In genomic region chr15:98976500-98976899, GRCh38 we compare ENCODE assay signal across 22 cellular contexts. TPM values are rescaled to one million over a fixed set of nuclear protein-coding genes. Genes with fewer than 3 reads are reported as not detected.
DNase-seq lines count a peak whose midpoint lies in the region; TF ChIP-seq lines count a peak whose summit lies in the region.
"Had no signal": no experiment of that assay in that cellular context is flagged by ENCODE, and none has a peak within 500 bp of the region (broad histone marks: within the 10 kb centered on the region; RNA-seq: fewer than 3 reads in every experiment).

No MANE protein-coding gene starts in this region.

- no peaks in the 10 kb centered on the region for H3K36me3 Mint-ChIP-seq in glutamatergic neuron (ENCODE audit: unreplicated experiment)
- H3K36me3 Mint-ChIP-seq: CD8-positive, alpha-beta T cell had no signal

- peaks cover 5% of the 10 kb centered on the region for H3K9me3 Mint-ChIP-seq in glutamatergic neuron (ENCODE audit: unreplicated experiment)
- H3K9me3 Mint-ChIP-seq: CD4-positive, alpha-beta T cell; CD8-positive, alpha-beta T cell had no signal

- H4K20me1 ChIP-seq in osteoblast (ENCODE audit: insufficient read depth, low read length), result no peaks in the 10 kb centered on the region
- H4K20me1 ChIP-seq: BLaER1 treated with 17β-estradiol and CSF1 and Interleukin-3, amounts not matched to agents 10 nM and 100 nM had no signal

- H3K4me3 ChIP-seq in right atrium auricular region, result no peak overlapping the region
- no peak overlapping the region for H3K4me3 ChIP-seq in left ventricle myocardium inferior
- H3K4me3 ChIP-seq in osteoblast (ENCODE audit: insufficient read depth, low read length), result no peak overlapping the region
- H3K4me3 ChIP-seq: A549; BLaER1 treated with 17β-estradiol and CSF1 and Interleukin-3, amounts not matched to agents 10 nM and 100 nM had no signal

- peak overlapping the region; percentile 22 for H3K27ac Mint-ChIP-seq in glutamatergic neuron (ENCODE audit: unreplicated experiment)
- H3K27ac Mint-ChIP-seq: B cell; CD4-positive, alpha-beta T cell; CD8-positive, alpha-beta T cell had no signal

- H3K4me1 ChIP-seq in right atrium auricular region, result no peaks in the 10 kb centered on the region
- H3K4me1 ChIP-seq in left ventricle myocardium inferior, result peaks cover 12% of the 10 kb centered on the region
- no peaks in the 10 kb centered on the region for H3K4me1 ChIP-seq in osteoblast (ENCODE audit: insufficient read depth, low read length)
- H3K4me1 ChIP-seq: A549, Caco-2 had no signal

- no peak overlapping the region for H3K27ac ChIP-seq in right atrium auricular region
- H3K27ac ChIP-seq in left ventricle myocardium inferior (replicated peaks), result no peak overlapping the region
- H3K27ac ChIP-seq in osteoblast (ENCODE audit: low read depth, low read length), result no peak overlapping the region
- H3K27ac ChIP-seq: 22Rv1; A549; BLaER1 treated with 17β-estradiol and CSF1 and Interleukin-3, amounts not matched to agents 10 nM and 100 nM; C4-2B had no signal

- peak; percentile 18 for DNase-seq in right atrium auricular region (ENCODE audit: low spot score)
- DNase-seq in left ventricle myocardium inferior, result no peak
- DNase-seq in glutamatergic neuron, result no peak
- DNase-seq in osteoblast (ENCODE audit: insufficient read length, low spot score, missing footprints), result peak; percentile 67
- no peak for DNase-seq in DMS53 treated with DMSO at 0.1 percent for 48 hours (lab: John Stamatoyannopoulos, UW; ENCODE audit: unreplicated experiment)
- DNase-seq in GM03348 (ENCODE audit: low spot score), result no peak
- DNase-seq: AML-193; Caco-2; Calu3; CD4-positive, alpha-beta T cell; CD8-positive, alpha-beta T cell; DMS79; DND-41; EL; GDM1 had no signal

- no peaks in the 10 kb centered on the region for H3K27me3 Mint-ChIP-seq in glutamatergic neuron (ENCODE audit: unreplicated experiment)
- H3K27me3 Mint-ChIP-seq: B cell; CD4-positive, alpha-beta T cell had no signal

- no peaks in the 10 kb centered on the region for H3K79me2 ChIP-seq in osteoblast (ENCODE audit: insufficient read depth, low read length)

- H3K27me3 ChIP-seq in right atrium auricular region, result no peaks in the 10 kb centered on the region
- no peaks in the 10 kb centered on the region for H3K27me3 ChIP-seq in left ventricle myocardium inferior (ENCODE audit: low read depth)
- H3K27me3 ChIP-seq in osteoblast (ENCODE audit: insufficient read depth, low read length), result no peaks in the 10 kb centered on the region
- H3K27me3 ChIP-seq: BLaER1 treated with 17β-estradiol and CSF1 and Interleukin-3, amounts not matched to agents 10 nM and 100 nM had no signal

- no peaks in the 10 kb centered on the region for H3K4me1 Mint-ChIP-seq in glutamatergic neuron (ENCODE audit: low read depth, unreplicated experiment)
- H3K4me1 Mint-ChIP-seq: B cell had no signal

- H3K36me3 ChIP-seq in right atrium auricular region (no peaks in the 10 kb centered on the region), left ventricle myocardium inferior (no peaks in the 10 kb centered on the region), osteoblast (ENCODE audit: insufficient read depth, low read length) (no peaks in the 10 kb centered on the region)
- H3K36me3 ChIP-seq: BLaER1 treated with 17β-estradiol and CSF1 and Interleukin-3, amounts not matched to agents 10 nM and 100 nM had no signal

- no peak for TF ChIP-seq CTCF in right atrium auricular region (IDR thresholded peaks at IDR 0.05)
- no peak for TF ChIP-seq CTCF in left ventricle myocardium inferior (IDR thresholded peaks at IDR 0.05; ENCODE audit: borderline replicate concordance)
- no peak for TF ChIP-seq CTCF in glutamatergic neuron (IDR thresholded peaks at IDR 0.05; ENCODE audit: partially characterized antibody, unreplicated experiment)
- TF ChIP-seq CTCF in osteoblast (IDR thresholded peaks at IDR 0.05; ENCODE audit: extremely low read depth, low read depth, low read length), result no peak

- no peak overlapping the region for H2AFZ ChIP-seq in osteoblast (ENCODE audit: low read length)

- H3K9me3 ChIP-seq in right atrium auricular region (no peaks in the 10 kb centered on the region), left ventricle myocardium inferior (replicated peaks) (peaks cover 9% of the 10 kb centered on the region), osteoblast (ENCODE audit: low read depth, low read length) (no peaks in the 10 kb centered on the region)
- H3K9me3 ChIP-seq: A549, Caco-2 had no signal

- no peak overlapping the region for H3K4me3 Mint-ChIP-seq in glutamatergic neuron (ENCODE audit: unreplicated experiment)
- H3K4me3 Mint-ChIP-seq: B cell; CD4-positive, alpha-beta T cell; CD8-positive, alpha-beta T cell had no signal

- H3K4me2 ChIP-seq in osteoblast (ENCODE audit: insufficient read depth, low read length), result no peak overlapping the region
- H3K4me2 ChIP-seq: A549; BLaER1 treated with 17β-estradiol and CSF1 and Interleukin-3, amounts not matched to agents 10 nM and 100 nM had no signal

- intact Hi-C loops in left ventricle myocardium inferior (cut with micrococcal nuclease), result no loop called here

RNA-seq across cellular contexts. Expression of gene PGPEP1L, which starts 31.1 kb away (rescaled TPM):
- total RNA-seq in right atrium auricular region (1 to 10 TPM in 1 of 2 donors, under 1 TPM in 1; 0.74 to 1.3 TPM), left ventricle myocardium inferior (0.30 TPM), glutamatergic neuron (ENCODE audit: unreplicated experiment) (not detected), osteoblast (not detected in 2 replicates)
- total RNA-seq: A172; B cell; Caco-2; Calu3; CD4-positive, alpha-beta T cell; CD8-positive, alpha-beta T cell; Daoy had no signal

Comparison
In these comparisons a context has a peak if more than half of its experiments do, and no peak if none do; other contexts are left out.
1. DNase-seq: peak in right atrium auricular region (single experiment) and osteoblast (single experiment); none in left ventricle myocardium inferior (single experiment), glutamatergic neuron (single experiment), DMS53 treated with DMSO at 0.1 percent for 48 hours (single experiment) and GM03348 (single experiment).